In genomic region chr7:106679153-106679931, GRCh38 we compare ENCODE assay signal across 9 cellular contexts. TPM values are rescaled to one million over a fixed set of nuclear protein-coding genes. Genes with fewer than 3 reads are reported as not detected.
DNase-seq lines count a peak whose midpoint lies in the region; ATAC-seq, FAIRE-seq and TF ChIP-seq lines count a peak whose summit lies in the region.
"Had no signal": no experiment of that assay in that cellular context is flagged by ENCODE, and none has a peak within 500 bp of the region (broad histone marks: within the 10 kb centered on the region; RNA-seq: fewer than 3 reads in every experiment).

No MANE protein-coding gene starts in this region.

- ATAC-seq in K562: peak; percentile 91
- peak; percentile 77 to 79 for ATAC-seq in stimulated activated naive B cell treated with anti-CD40 and anti-IgM and Interleukin-4, amounts not matched to agents 10 μg/mL and 1 μg/mL and 100 μg/mL, for 72 hours (replicated peaks)

- no peaks in the 10 kb centered on the region for H3K27me3 Mint-ChIP-seq in MCF 10A (ENCODE audit: insufficient read depth, unreplicated experiment)
- no peaks in the 10 kb centered on the region for H3K27me3 Mint-ChIP-seq in stimulated activated naive B cell treated with anti-CD40 and anti-IgM and Interleukin-4, amounts not matched to agents 10 μg/mL and 1 μg/mL and 100 μg/mL, for 72 hours

- CTCF ChIA-PET in MCF 10A (lab: Yijun Ruan, JAX) (interaction anchor here (0.5 to 1.6 kb wide), 8 partner anchors 19 to 1785 kb away, joined by 3 to 12 read pairs (median 3); partner anchors contain the start of gene CCDC71L), K562 (lab: Yijun Ruan, JAX; ENCODE audit: low intra/inter-chr PET ratio) (interaction anchor here (0.7 to 0.8 kb wide), 2 partner anchors 17 to 21 kb away, joined by 3 read pairs; no protein-coding TSS in a partner anchor)

- H4K20me1 ChIP-seq in Karpas-422 (ENCODE audit: insufficient read depth, low read depth, low read length): no peaks in the 10 kb centered on the region
- H4K20me1 ChIP-seq in K562 (replicated peaks; ENCODE audit: control insufficient read depth, insufficient read depth, low read length): no peaks in the 10 kb centered on the region

- H3K27ac ChIP-seq in breast epithelium (no peak overlapping the region), Karpas-422 (ENCODE audit: low read length) (no peak overlapping the region), K562 (ENCODE audit: extremely low read depth, low read depth, low read length) (peak overlapping the region; percentile 66)
- H3K27ac ChIP-seq: heart right ventricle had no signal

- POLR2A ChIA-PET in MCF 10A (lab: Yijun Ruan, JAX): interaction anchor here (1.1 to 1.4 kb wide), 4 partner anchors 20 to 329 kb away, joined by 3 to 4 read pairs (median 3); no protein-coding TSS in a partner anchor
- POLR2A ChIA-PET in K562 (lab: Yijun Ruan, JAX): interaction anchor here (0.6 to 2.3 kb wide), 17 partner anchors 9 to 1082 kb away, joined by 3 to 12 read pairs (median 3); partner anchors contain the start of gene CCDC71L

- H3K4me1 Mint-ChIP-seq in MCF 10A (ENCODE audit: insufficient read depth, unreplicated experiment): peaks cover 12% of the 10 kb centered on the region
- H3K4me1 Mint-ChIP-seq in stimulated activated naive B cell treated with anti-CD40 and anti-IgM and Interleukin-4, amounts not matched to agents 10 μg/mL and 1 μg/mL and 100 μg/mL, for 72 hours: peaks cover 10 to 18% of the 10 kb centered on the region in 2 donors

- TF ChIP-seq POLR2A in breast epithelium (IDR thresholded peaks at IDR 0.05) (no peak), K562 (conservative IDR thresholded peaks at IDR 0.05) (no peak)

- H3K9me1 ChIP-seq in K562 (ENCODE audit: control insufficient read depth, insufficient read depth, low read length): no peaks in the 10 kb centered on the region

- no TSS peak for BruUV-seq in MCF 10A (replicated peaks; lab: Mats Ljungman, UMichigan)
- BruUV-seq in K562 (replicated peaks; lab: Mats Ljungman, UMichigan): no TSS peak

- H3K4me1 ChIP-seq in breast epithelium (no peaks in the 10 kb centered on the region), Karpas-422 (ENCODE audit: low read length) (no peaks in the 10 kb centered on the region), K562 (replicated peaks in 1 of 2; ENCODE audit: control insufficient read depth in 2 of 2, insufficient read depth in 2 of 2, low read length in 2 of 2) (peaks cover 7 to 21% of the 10 kb centered on the region in 2 experiments; a peak in 4 of 5 replicates)

- intact Hi-C loops in MCF 10A (cut with micrococcal nuclease) (no loop called here), breast epithelium (cut with DNase I; ENCODE audit: low total_unique reads) (no loop called here), K562 (cut with micrococcal nuclease) (no loop called here)

- H3K9me3 Mint-ChIP-seq in MCF 10A (ENCODE audit: unreplicated experiment): no peaks in the 10 kb centered on the region
- peaks cover 0 to 4% of the 10 kb centered on the region in 2 donors for H3K9me3 Mint-ChIP-seq in stimulated activated naive B cell treated with anti-CD40 and anti-IgM and Interleukin-4, amounts not matched to agents 10 μg/mL and 1 μg/mL and 100 μg/mL, for 72 hours

- H3K9ac ChIP-seq in Karpas-422 (ENCODE audit: low read length) (no peak overlapping the region), K562 (ENCODE audit: insufficient read depth in 1 of 2, low read depth in 2 of 2, low read length in 2 of 2) (peak overlapping the region; percentile 12 to 78; a peak in 1 of 4 replicates)

- FAIRE-seq in K562 (lab: Jason Lieb, UNC): peak; percentile 79

- H2AFZ ChIP-seq in Karpas-422 (ENCODE audit: low read length) (no peak overlapping the region), K562 (ENCODE audit: low read depth, low read length) (peak overlapping the region; percentile 75)

- H3K4me3 ChIP-seq in breast epithelium (no peak overlapping the region), Karpas-422 (ENCODE audit: low read length) (no peak overlapping the region), K562 (no peak overlapping the region)
- H3K4me3 ChIP-seq: heart right ventricle had no signal

- no peaks in the 10 kb centered on the region for H3K79me2 ChIP-seq in Karpas-422 (ENCODE audit: low read length)
- H3K79me2 ChIP-seq in K562 (ENCODE audit: control insufficient read depth, insufficient read depth, low read length): no peaks in the 10 kb centered on the region

- H3K27me3 ChIP-seq in breast epithelium: no peaks in the 10 kb centered on the region
- H3K27me3 ChIP-seq in Karpas-422 (ENCODE audit: low read length): no peaks in the 10 kb centered on the region
- no peaks in the 10 kb centered on the region for H3K27me3 ChIP-seq in K562 (ENCODE audit: control insufficient read depth in 2 of 2, insufficient read depth in 2 of 2, low read length in 2 of 2)
- H3K27me3 ChIP-seq: heart right ventricle had no signal

- peak; percentile 77 for TF ChIP-seq EP300 in K562 (IDR thresholded peaks at IDR 0.05; ENCODE audit: low read length)

- no peak overlapping the region for H3K27ac Mint-ChIP-seq in MCF 10A (ENCODE audit: low read depth, unreplicated experiment)
- no peak overlapping the region for H3K27ac Mint-ChIP-seq in stimulated activated naive B cell treated with anti-CD40 and anti-IgM and Interleukin-4, amounts not matched to agents 10 μg/mL and 1 μg/mL and 100 μg/mL, for 72 hours

- H3K9me3 ChIP-seq in breast epithelium: no peaks in the 10 kb centered on the region
- H3K9me3 ChIP-seq in Karpas-422 (ENCODE audit: low read length): no peaks in the 10 kb centered on the region
- no peaks in the 10 kb centered on the region for H3K9me3 ChIP-seq in K562 (replicated peaks; ENCODE audit: control insufficient read depth, insufficient read depth, low read depth, low read length)
- H3K9me3 ChIP-seq: heart right ventricle had no signal

- TF ChIP-seq RAD21 in K562 (CRISPR knock-in tag; conservative IDR thresholded peaks at IDR 0.05 in 1 of 2, IDR thresholded peaks at IDR 0.05 in 1 of 2): peak in 1 of 2 experiments; percentile 44; a peak in 2 of 4 replicates

- TF ChIP-seq CTCF in MCF 10A (IDR thresholded peaks at IDR 0.05; ENCODE audit: unreplicated experiment) (no peak), breast epithelium (IDR thresholded peaks at IDR 0.05) (no peak), K562 (IDR thresholded peaks at IDR 0.05 in 2 of 3, conservative IDR thresholded peaks at IDR 0.05 in 1 of 3; ENCODE audit: insufficient read depth in 2 of 3, low read depth in 1 of 3, low read length in 3 of 3) (no peak)

- in situ Hi-C loops in K562 (cut with MboI): no loop called here

- WGBS in K562 (ENCODE audit: insufficient coverage, low coverage, missing lambda C conversion rate): 3% methylated on average over 6 of the region's 6 CpGs

- H3K4me2 ChIP-seq in Karpas-422 (ENCODE audit: low read depth, low read length, poor library complexity, severe bottlenecking) (no peak overlapping the region), K562 (ENCODE audit: insufficient read depth, low read length) (peak overlapping the region; percentile 67)

- H3K4me3 Mint-ChIP-seq in MCF 10A (ENCODE audit: unreplicated experiment): no peak overlapping the region
- H3K4me3 Mint-ChIP-seq in stimulated activated naive B cell treated with anti-CD40 and anti-IgM and Interleukin-4, amounts not matched to agents 10 μg/mL and 1 μg/mL and 100 μg/mL, for 72 hours: no peak overlapping the region

- H3K9me2 ChIP-seq in Karpas-422 (replicated peaks; ENCODE audit: insufficient read depth, low read length): no peaks in the 10 kb centered on the region

- H3K36me3 Mint-ChIP-seq in MCF 10A (ENCODE audit: insufficient read depth, unreplicated experiment): no peaks in the 10 kb centered on the region
- no peaks in the 10 kb centered on the region for H3K36me3 Mint-ChIP-seq in stimulated activated naive B cell treated with anti-CD40 and anti-IgM and Interleukin-4, amounts not matched to agents 10 μg/mL and 1 μg/mL and 100 μg/mL, for 72 hours

- DNase-seq in MCF 10A (ENCODE audit: unreplicated experiment) (peak; percentile 74), breast epithelium (ENCODE audit: low spot score in 2 of 2) (no peak), Karpas-422 (peak; percentile 33), K562 (ENCODE audit: extremely low read depth in 1 of 4, low spot score in 3 of 4) (peak; percentile 70 to 82 (median 78)), NCI-H345 (lab: John Stamatoyannopoulos, UW) (no peak), Ammon's horn (ENCODE audit: low spot score) (no peak), NCI-H2227 treated with DMSO at 0.1 percent for 48 hours (lab: John Stamatoyannopoulos, UW) (no peak)
- DNase-seq in stimulated activated naive B cell treated with anti-CD40 and anti-IgM and Interleukin-4, amounts not matched to agents 10 μg/mL and 1 μg/mL and 100 μg/mL, for 72 hours: no peak
- DNase-seq: heart right ventricle had no signal

- H3K36me3 ChIP-seq in breast epithelium: no peaks in the 10 kb centered on the region
- no peaks in the 10 kb centered on the region for H3K36me3 ChIP-seq in Karpas-422 (ENCODE audit: insufficient read depth, low read length)
- no peaks in the 10 kb centered on the region for H3K36me3 ChIP-seq in K562 (ENCODE audit: control insufficient read depth, insufficient read depth, low read length)
- H3K36me3 ChIP-seq: heart right ventricle had no signal

RNA-seq across cellular contexts. Expression of gene CCDC71L, which starts 18.4 kb away (rescaled TPM):
- total RNA-seq in MCF 10A (2022) (11.4 and 13.0 TPM in 2 replicates), breast epithelium (10 to 100 TPM; 29.9 to 69.4 (median 59.0) TPM), K562 (2014; rRNA removed) (78.7 and 83.9 TPM in 2 replicates), K562 (2014; rRNA removed; fragmentation: Illumina TruSeq; extraction: Trizol) (26.2 and 32.8 TPM in 2 replicates), K562 (2015; rRNA removed; fragmentation: Illumina TruSeq; extraction: Trizol) (21.3 and 22.2 TPM in 2 replicates), K562 (2021) (96.1 and 108 TPM in 2 replicates)
- 18.7 and 31.0 TPM in 2 replicates for total RNA-seq in Karpas-422 (2014; rRNA removed; shearing (Covaris generic); ENCODE audit: low replicate concordance)
- 17.4 and 20.0 TPM in 2 replicates for total RNA-seq in K562 (2011; cell fraction: chromatin; rRNA removed; ENCODE audit: low replicate concordance)
- 19.7 and 20.5 TPM in 2 replicates for total RNA-seq in K562 (2011; cell fraction: nucleolus; rRNA removed)
- 23.1 and 28.9 TPM in 2 replicates for total RNA-seq in K562 (2011; cell fraction: nucleoplasm; rRNA removed)
- polyA plus RNA-seq in K562 (2011; rRNA removed) (16.0 and 25.4 TPM in 2 replicates), K562 (2014; fragmentation: Illumina TruSeq; extraction: Trizol) (23.2 and 39.7 TPM in 2 replicates), K562 (2014; fragmentation: Nextera tagmentation; extraction: Ambion mirVana) (1 to 10 TPM; 5.7 to 7.7 TPM), K562 (2014; rRNA removed) (59.1 and 61.3 TPM in 2 replicates)
- polyA plus RNA-seq in K562 (2011; cell fraction: cytosol; rRNA removed): 20.8 and 43.7 TPM in 2 replicates
- polyA plus RNA-seq in K562 (2011; cell fraction: nucleus; rRNA removed): 17.5 and 23.9 TPM in 2 replicates
- polyA plus RNA-seq in K562 (2012): 59.3 and 80.9 TPM in 2 replicates
- 11.8 and 13.3 TPM in 2 replicates for polyA minus RNA-seq in K562 (2011; rRNA and poly(A)+ RNA removed)
- 14.5 and 18.4 TPM in 2 replicates for polyA minus RNA-seq in K562 (2011; cell fraction: cytosol; rRNA and poly(A)+ RNA removed)
- polyA minus RNA-seq in K562 (2011; cell fraction: nucleus; rRNA and poly(A)+ RNA removed): 16.4 and 23.1 TPM in 2 replicates

Comparison
In these comparisons a context has a peak if more than half of its experiments do, and no peak if none do; other contexts are left out.
1. DNase-seq: peak in MCF 10A (single experiment), Karpas-422 (single experiment) and K562 (4 of 4); none in breast epithelium (0 of 2), stimulated activated naive B cell treated with anti-CD40 and anti-IgM and Interleukin-4, amounts not matched to agents 10 μg/mL and 1 μg/mL and 100 μg/mL, for 72 hours (single experiment), NCI-H345 (single experiment), Ammon's horn (single experiment) and NCI-H2227 treated with DMSO at 0.1 percent for 48 hours (single experiment).